8 cellular contexts compared by ENCODE assay signal in genomic region chr5:35617060-35617434, GRCh38. TPM values are rescaled to one million over a fixed set of nuclear protein-coding genes. Genes with fewer than 3 reads are reported as not detected.
DNase-seq lines count a peak whose midpoint lies in the region; ATAC-seq and TF ChIP-seq lines count a peak whose summit lies in the region.

No MANE protein-coding gene starts in this region.

- peaks cover 4 to 14% of the 10 kb centered on the region in 2 experiments; a peak in 3 of 4 replicates for H3K4me1 ChIP-seq in HCT116 (ENCODE audit: control insufficient read depth in 1 of 2, insufficient read depth in 2 of 2, low read length in 2 of 2)
- no peaks in the 10 kb centered on the region for H3K4me1 ChIP-seq in iPS-20b (ENCODE audit: insufficient read depth, low read length)

- peak overlapping the region; percentile 97 for H3K27ac Mint-ChIP-seq in activated T-helper 17 cell treated with anti-CD3 and anti-CD28 coated beads, Interleukin-2, amount 50 U/mL, for 72 hours

- H3K4me3 ChIP-seq in HCT116 (replicated peaks in 1 of 2; ENCODE audit: low read depth in 1 of 2, low read length in 2 of 2) (peak overlapping the region; percentile 86 to 89), iPS-20b (ENCODE audit: low read length) (peak overlapping the region; percentile 95), skin epidermis (peak overlapping the region in 6 of 7 experiments; percentile 52 to 89 (median 77))

- TF ChIP-seq CTCF in HCT116 (IDR thresholded peaks at IDR 0.05 in 2 of 3, conservative IDR thresholded peaks at IDR 0.05 in 1 of 3; ENCODE audit: borderline replicate concordance in 1 of 3, insufficient read depth in 1 of 3, low read depth in 2 of 3, low read length in 2 of 3), result no peak

- H3K36me3 Mint-ChIP-seq in activated T-helper 17 cell treated with anti-CD3 and anti-CD28 coated beads, Interleukin-2, amount 50 U/mL, for 72 hours (ENCODE audit: low read depth), result peaks cover 5% of the 10 kb centered on the region

- H3K4me3 Mint-ChIP-seq in activated T-helper 17 cell treated with anti-CD3 and anti-CD28 coated beads, Interleukin-2, amount 50 U/mL, for 72 hours, result peak overlapping the region; percentile 94

- ATAC-seq in HCT116 (no peak), GM18519 (IDR thresholded peaks at IDR 0.05; ENCODE audit: low FRiP score, unreplicated experiment) (no peak), HG03469 (IDR thresholded peaks at IDR 0.05; ENCODE audit: unreplicated experiment) (no peak)
- ATAC-seq in activated T-helper 17 cell treated with anti-CD3 and anti-CD28 coated beads, Interleukin-2, amount 50 U/mL, for 72 hours (replicated peaks), result no peak

- H2AFZ ChIP-seq in HCT116 (ENCODE audit: low read depth, low read length, poor library complexity, severe bottlenecking), result peak overlapping the region; percentile 91

- BruUV-seq in HCT116 (replicated peaks; lab: Mats Ljungman, UMichigan), result no TSS peak

- no peaks in the 10 kb centered on the region for H3K27me3 ChIP-seq in HCT116 (ENCODE audit: insufficient read depth, low read length)
- peaks cover 47% of the 10 kb centered on the region for H3K27me3 ChIP-seq in iPS-20b (ENCODE audit: insufficient read depth, low read length)

- H3K4me2 ChIP-seq in HCT116 (ENCODE audit: low read length), result peak overlapping the region; percentile 89

- no peak for TF ChIP-seq POLR2A in HCT116 (IDR thresholded peaks at IDR 0.05; ENCODE audit: borderline replicate concordance, extremely low read depth, insufficient read depth, insufficient read length)

- H3K27me3 Mint-ChIP-seq in activated T-helper 17 cell treated with anti-CD3 and anti-CD28 coated beads, Interleukin-2, amount 50 U/mL, for 72 hours, result no peaks in the 10 kb centered on the region

- RAD21 ChIA-PET in HCT116 (lab: Charles Lee; ENCODE audit: low non-redundant PET in 1 of 2, low total read pairs in 2 of 2, uncharacterized antibody in 2 of 2, unreplicated experiment in 2 of 2), result no interaction called here

- peaks cover 22% of the 10 kb centered on the region for H3K4me1 Mint-ChIP-seq in activated T-helper 17 cell treated with anti-CD3 and anti-CD28 coated beads, Interleukin-2, amount 50 U/mL, for 72 hours

- CTCF ChIA-PET in HCT116 (lab: Charles Lee), result interaction anchor here (0.6 to 1.7 kb wide), 4 partner anchors 10 to 43 kb away, joined by 3 to 5 read pairs (median 3); no protein-coding TSS in a partner anchor

- intact Hi-C loops in HCT116 (cut with micrococcal nuclease), result no loop called here

- H3K9ac ChIP-seq in HCT116 (ENCODE audit: low read length) (no peak overlapping the region; the same call in 1 of the 2 replicates), iPS-20b (ENCODE audit: low read depth, low read length) (no peak overlapping the region)

- no peaks in the 10 kb centered on the region for H3K9me3 Mint-ChIP-seq in activated T-helper 17 cell treated with anti-CD3 and anti-CD28 coated beads, Interleukin-2, amount 50 U/mL, for 72 hours

- DNase-seq in HCT116 (ENCODE audit: low read depth, low spot score) (no peak), NOMO-1 treated with dmso at 0.1 percent for 144 hours (lab: John Stamatoyannopoulos, UW; ENCODE audit: unreplicated experiment) (no peak), NCI-H2029 treated with DMSO at 0.1 percent for 48 hours (lab: John Stamatoyannopoulos, UW) (no peak)

- no peaks in the 10 kb centered on the region for H3K79me2 ChIP-seq in HCT116 (ENCODE audit: insufficient read depth, low read length)

- H3K9me2 ChIP-seq in HCT116 (ENCODE audit: insufficient read depth), result no peaks in the 10 kb centered on the region

- no peak for TF ChIP-seq RAD21 in HCT116 (IDR thresholded peaks at IDR 0.05; ENCODE audit: low read depth)

- H4K20me1 ChIP-seq in HCT116 (ENCODE audit: insufficient read depth), result no peaks in the 10 kb centered on the region

- H3K27ac ChIP-seq in HCT116 (ENCODE audit: low read depth, low read length), result peak overlapping the region; percentile 57
- H3K27ac ChIP-seq in iPS-20b (ENCODE audit: low read length), result no peak overlapping the region
- peak overlapping the region in 6 of 21 experiments; percentile 17 to 77 (median 29) for H3K27ac ChIP-seq in skin epidermis

- POLR2A ChIA-PET in HCT116 (lab: Charles Lee), result no interaction called here

- no peaks in the 10 kb centered on the region for H3K36me3 ChIP-seq in HCT116 (ENCODE audit: control insufficient read depth in 1 of 2, insufficient read depth in 2 of 2, low read length in 2 of 2)
- H3K36me3 ChIP-seq in iPS-20b (ENCODE audit: insufficient read depth, low read depth, low read length), result no peaks in the 10 kb centered on the region

- no peaks in the 10 kb centered on the region for H3K9me3 ChIP-seq in HCT116 (ENCODE audit: control insufficient read depth in 1 of 2, insufficient read depth in 1 of 2, low read depth in 1 of 2, low read length in 2 of 2)
- no peaks in the 10 kb centered on the region for H3K9me3 ChIP-seq in iPS-20b (ENCODE audit: insufficient read depth, low read depth, low read length)

TF ChIP-seq in HCT116, 20 proteins besides CTCF, POLR2A, EP300 and RAD21:
- TF ChIP-seq SP1 (IDR thresholded peaks at IDR 0.05; ENCODE audit: low read depth) (no peak), YY1 (IDR thresholded peaks at IDR 0.05; ENCODE audit: extremely low read depth, insufficient replicate concordance, low read depth, low read length) (no peak), MAX (IDR thresholded peaks at IDR 0.05) (no peak), CBX3 (IDR thresholded peaks at IDR 0.05; ENCODE audit: low read depth) (no peak), ZBTB33 (IDR thresholded peaks at IDR 0.05; ENCODE audit: extremely low read depth, insufficient replicate concordance, low read length) (no peak), ATF3 (IDR thresholded peaks at IDR 0.05) (no peak), EZH2 (IDR thresholded peaks at IDR 0.05) (no peak), EGR1 (IDR thresholded peaks at IDR 0.05; ENCODE audit: low read depth) (no peak), ELF1 (IDR thresholded peaks at IDR 0.05; ENCODE audit: borderline replicate concordance, low read depth) (no peak), ZNF274 (IDR thresholded peaks at IDR 0.05; ENCODE audit: low read depth, low read length) (no peak), EZH2phosphoT487 (IDR thresholded peaks at IDR 0.05; ENCODE audit: borderline replicate concordance) (no peak), JUND (IDR thresholded peaks at IDR 0.05) (no peak), CEBPB (IDR thresholded peaks at IDR 0.05; ENCODE audit: low read depth) (no peak), TCF7L2 (IDR thresholded peaks at IDR 0.05; ENCODE audit: borderline replicate concordance, extremely low read depth, insufficient read depth, insufficient read length) (no peak), SIN3A (IDR thresholded peaks at IDR 0.05; ENCODE audit: low read depth) (no peak), POLR2AphosphoS5 (IDR thresholded peaks at IDR 0.05; ENCODE audit: low read depth, low read length) (no peak), FOSL1 (IDR thresholded peaks at IDR 0.05; ENCODE audit: low read depth) (no peak), REST (IDR thresholded peaks at IDR 0.05; ENCODE audit: low read depth) (no peak)

RNA-seq across cellular contexts. Expression of gene SPEF2, which starts 0.6 kb away (rescaled TPM):
- 4.6 TPM for total RNA-seq in HCT116 (2021; ENCODE audit: unreplicated experiment)
- polyA plus RNA-seq in HCT116 (2012), result 0.81 and 1.3 TPM in 2 replicates
- 1 to 10 TPM; 6.7 to 9.3 TPM for total RNA-seq in activated T-helper 17 cell treated with anti-CD3 and anti-CD28 coated beads, Interleukin-2, amount 50 U/mL, for 72 hours
